1 cellular context compared by ENCODE assay signal in genomic region chr2:162301151-162301804, GRCh38.
TF ChIP-seq lines count a peak whose summit lies in the region.

No MANE protein-coding gene starts in this region.

TF ChIP-seq in H1, 55 proteins besides CTCF, POLR2A, EP300 and RAD21:
- TF ChIP-seq GABPA (IDR thresholded peaks at IDR 0.05; ENCODE audit: borderline replicate concordance, insufficient read depth, low read length) (no peak), SIRT6 (IDR thresholded peaks at IDR 0.05; ENCODE audit: low read length) (no peak), TEAD4 (IDR thresholded peaks at IDR 0.05; ENCODE audit: low read depth, low read length) (peak; percentile 28; the same call in 1 of the 2 replicates), BACH1 (IDR thresholded peaks at IDR 0.05; ENCODE audit: low read length) (no peak)
